ENCODE assay signal across 8 cellular contexts in the genomic region with DNA sequence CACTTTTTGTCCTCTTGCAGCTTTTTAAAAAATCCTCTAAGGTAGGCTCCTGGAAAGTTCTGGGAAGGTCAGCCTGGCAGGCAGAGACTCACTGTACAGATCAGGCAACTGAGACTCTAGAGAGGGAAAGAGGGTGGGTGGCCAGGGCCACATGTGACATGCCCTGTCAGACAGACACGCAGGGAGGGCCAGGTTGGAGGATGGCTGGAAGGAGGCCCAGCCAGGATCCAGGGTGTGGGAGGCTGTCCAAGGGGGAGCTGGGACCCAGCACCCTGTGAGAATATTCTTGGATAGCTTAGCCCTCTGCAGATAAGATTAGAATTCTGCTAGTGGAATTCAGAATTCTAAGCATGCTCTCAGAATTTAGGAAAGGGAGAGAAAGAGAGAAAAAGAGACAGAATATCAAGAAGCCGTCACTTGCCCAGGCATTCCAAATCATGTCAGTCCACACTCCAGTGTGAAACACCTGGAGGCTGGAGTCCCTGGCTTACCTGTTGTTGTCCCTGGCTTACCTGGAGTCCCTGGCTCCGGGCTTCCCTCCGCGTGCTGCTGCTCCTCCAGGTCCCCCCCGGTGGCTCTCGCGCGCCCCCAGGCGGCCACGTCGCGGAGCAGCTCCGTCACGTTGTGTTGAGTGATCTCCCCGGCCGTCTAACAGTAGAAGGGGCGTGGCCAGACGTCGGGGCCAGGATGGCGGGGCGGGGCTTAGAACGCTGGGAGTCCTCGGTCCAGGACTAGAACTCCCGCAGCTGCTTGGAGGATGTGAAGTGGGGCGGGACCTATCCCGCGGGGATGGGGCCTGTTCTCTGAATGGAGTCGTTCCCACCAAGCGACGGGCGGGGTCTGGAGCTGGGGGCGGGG. TPM values are rescaled to one million over a fixed set of nuclear protein-coding genes. Genes with fewer than 3 reads are reported as not detected.
DNase-seq lines count a peak whose midpoint lies in the region; ATAC-seq and TF ChIP-seq lines count a peak whose summit lies in the region.

No MANE protein-coding gene starts in this region.

- TF ChIP-seq CTCF in fibroblast of the aortic adventitia (IDR thresholded peaks at IDR 0.05; ENCODE audit: insufficient read depth, low read length) (peak; percentile 98), testis (IDR thresholded peaks at IDR 0.05) (peak; percentile 58 to 86 (median 82))

- no peaks in the 10 kb centered on the region for H3K4me1 Mint-ChIP-seq in activated T-helper 17 cell treated with anti-CD3 and anti-CD28 coated beads, Interleukin-2, amount 50 U/mL, for 72 hours

- peaks cover 12% of the 10 kb centered on the region for H3K4me1 ChIP-seq in testis

- no peaks in the 10 kb centered on the region for H3K27me3 ChIP-seq in testis

- no peak for TF ChIP-seq POLR2A in testis (IDR thresholded peaks at IDR 0.05)

- no peak overlapping the region for H3K27ac Mint-ChIP-seq in activated T-helper 17 cell treated with anti-CD3 and anti-CD28 coated beads, Interleukin-2, amount 50 U/mL, for 72 hours

- DNase-seq in AG08396 (ENCODE audit: low spot score) (peak; percentile 96), MV-4-11 (lab: John Stamatoyannopoulos, UW) (peak; percentile 94), SHP77 treated with DMSO at 0.1 percent for 48 hours (lab: John Stamatoyannopoulos, UW) (peak; percentile 91), fibroblast of the aortic adventitia (ENCODE audit: low read depth) (peak; percentile 83), nucleus accumbens (lab: John Stamatoyannopoulos, UW) (peak in 43 of 56 donors; percentile 1 to 73 (median 20)), testis (peak; percentile 92)

- no peaks in the 10 kb centered on the region for H3K9me3 ChIP-seq in testis

- H3K36me3 ChIP-seq in testis (ENCODE audit: low read depth, missing control alignments): no peaks in the 10 kb centered on the region

- whole genome bisulfite sequencing in testis, 2 donors: 4 to 6% methylated on average over 10 to 17 of the region's 33 CpGs

- no peak overlapping the region for H3K27ac ChIP-seq in testis

- peak overlapping the region; percentile 28 for H3K4me3 ChIP-seq in fibroblast of the aortic adventitia (ENCODE audit: low read depth, low read length)
- peak overlapping the region; percentile 15 to 32 for H3K4me3 ChIP-seq in testis

- no peaks in the 10 kb centered on the region for H3K36me3 Mint-ChIP-seq in activated T-helper 17 cell treated with anti-CD3 and anti-CD28 coated beads, Interleukin-2, amount 50 U/mL, for 72 hours (ENCODE audit: low read depth)

- no peak overlapping the region for H3K4me3 Mint-ChIP-seq in activated T-helper 17 cell treated with anti-CD3 and anti-CD28 coated beads, Interleukin-2, amount 50 U/mL, for 72 hours

- peaks cover 12% of the 10 kb centered on the region for H3K27me3 Mint-ChIP-seq in activated T-helper 17 cell treated with anti-CD3 and anti-CD28 coated beads, Interleukin-2, amount 50 U/mL, for 72 hours

- peak; percentile 54 for ATAC-seq in GM19372 (IDR thresholded peaks at IDR 0.05; ENCODE audit: low read depth, unreplicated experiment)
- peak; percentile 99 for ATAC-seq in activated T-helper 17 cell treated with anti-CD3 and anti-CD28 coated beads, Interleukin-2, amount 50 U/mL, for 72 hours (replicated peaks)

- no peaks in the 10 kb centered on the region for H3K9me3 Mint-ChIP-seq in activated T-helper 17 cell treated with anti-CD3 and anti-CD28 coated beads, Interleukin-2, amount 50 U/mL, for 72 hours

- intact Hi-C loops in testis (cut with DNase I; ENCODE audit: low total_unique reads): no loop called here

RNA-seq across cellular contexts. Expression of a gene that starts 2.8 kb away (rescaled TPM):
- not detected for total RNA-seq in activated T-helper 17 cell treated with anti-CD3 and anti-CD28 coated beads, Interleukin-2, amount 50 U/mL, for 72 hours
- total RNA-seq in fibroblast of the aortic adventitia (ENCODE audit: low replicate concordance): not detected in 2 replicates
- 10 to 100 TPM; 14.2 to 30.3 TPM for total RNA-seq in testis
- polyA plus RNA-seq in testis (ENCODE audit: insufficient read depth, low read depth, low replicate concordance): 20.8 TPM

RNA-seq across cellular contexts. Expression of a gene that starts 6.1 kb away (rescaled TPM):
- under 1 TPM in 1 of 2 donors, not detected in 1; 0.35 TPM for total RNA-seq in activated T-helper 17 cell treated with anti-CD3 and anti-CD28 coated beads, Interleukin-2, amount 50 U/mL, for 72 hours
- total RNA-seq in fibroblast of the aortic adventitia (ENCODE audit: low replicate concordance) (0.33 and 1.5 TPM in 2 replicates), testis (100 to 1,000 TPM in 1 of 2 donors, 10 to 100 TPM in 1; 69.9 to 102 TPM)
- polyA plus RNA-seq in testis (ENCODE audit: insufficient read depth, low read depth, low replicate concordance): 173 TPM

RNA-seq across cellular contexts. Expression of a gene that starts 11.4 kb away (rescaled TPM):
- total RNA-seq in activated T-helper 17 cell treated with anti-CD3 and anti-CD28 coated beads, Interleukin-2, amount 50 U/mL, for 72 hours: not detected
- 1.1 and 4.3 TPM in 2 replicates for total RNA-seq in fibroblast of the aortic adventitia (ENCODE audit: low replicate concordance)
- 10 to 100 TPM; 13.0 to 14.5 TPM for total RNA-seq in testis
- 84.0 TPM for polyA plus RNA-seq in testis (ENCODE audit: insufficient read depth, low read depth, low replicate concordance)

RNA-seq across cellular contexts. Expression of a gene that starts 19.7 kb away (rescaled TPM):
- not detected for total RNA-seq in activated T-helper 17 cell treated with anti-CD3 and anti-CD28 coated beads, Interleukin-2, amount 50 U/mL, for 72 hours
- total RNA-seq in fibroblast of the aortic adventitia (ENCODE audit: low replicate concordance) (0.45 TPM in 1 of 2 replicates, not detected in the other), testis (1 to 10 TPM; 1.6 to 5.0 TPM)
- 11.7 TPM for polyA plus RNA-seq in testis (ENCODE audit: insufficient read depth, low read depth, low replicate concordance)

RNA-seq across cellular contexts. Expression of a gene that starts 42.9 kb away (rescaled TPM):
- total RNA-seq in activated T-helper 17 cell treated with anti-CD3 and anti-CD28 coated beads, Interleukin-2, amount 50 U/mL, for 72 hours: 10 to 100 TPM; 74.5 to 94.8 TPM
- 46.3 and 75.2 TPM in 2 replicates for total RNA-seq in fibroblast of the aortic adventitia (ENCODE audit: low replicate concordance)
- total RNA-seq in testis: 100 to 1,000 TPM; 184 to 206 TPM
- polyA plus RNA-seq in testis (ENCODE audit: insufficient read depth, low read depth, low replicate concordance): 220 TPM

Comparison
In these comparisons a context has a peak if more than half of its experiments do, and no peak if none do; other contexts are left out.
1. DNase-seq: peak in every context shown above with its lines; median percentile 96 in AG08396; 94 in MV-4-11; 92 in testis; 91 in SHP77 treated with DMSO at 0.1 percent for 48 hours; 83 in fibroblast of the aortic adventitia; 20 in nucleus accumbens.
2. RNA of a gene that starts 2.8 kb away (total RNA-seq): 14.2 to 30.3 TPM in testis; not detected in activated T-helper 17 cell treated with anti-CD3 and anti-CD28 coated beads, Interleukin-2, amount 50 U/mL, for 72 hours and not detected in fibroblast of the aortic adventitia; every median in the first group is over 10 times any median in the second.
3. RNA of a gene that starts 6.1 kb away (total RNA-seq): 69.9 to 102 TPM in testis; 0.33 to 1.5 TPM in fibroblast of the aortic adventitia and 0.35 TPM in activated T-helper 17 cell treated with anti-CD3 and anti-CD28 coated beads, Interleukin-2, amount 50 U/mL, for 72 hours; every median in the first group is over 10 times any median in the second.